ENCODE assay signal across 8 cellular contexts in genomic region chr5:217475-217859, GRCh38. TPM values are rescaled to one million over a fixed set of nuclear protein-coding genes. Genes with fewer than 3 reads are reported as not detected.
DNase-seq lines count a peak whose midpoint lies in the region; ATAC-seq and TF ChIP-seq lines count a peak whose summit lies in the region.
"Not testable (repeated sequence)": the region's sequence is repeated elsewhere in the genome, so short reads cannot be mapped to it uniquely, and the experiment has no call there.

No MANE protein-coding gene starts in this region.

- H3K4me3 Mint-ChIP-seq in H9 (peak overlapping the region; percentile 95 to 98), MCF 10A (ENCODE audit: unreplicated experiment) (peak overlapping the region; percentile 84)

- H3K18ac ChIP-seq in H9 (ENCODE audit: insufficient read length, low read depth, low read length); neuronal stem cell (ENCODE audit: low read length): not testable (repeated sequence)

- not testable (repeated sequence) for H2BK120ac ChIP-seq in H9 (ENCODE audit: low read depth, low read length, poor library complexity, severe bottlenecking); neuronal stem cell (ENCODE audit: low read depth, low read length)

- H4K5ac ChIP-seq in H9 (ENCODE audit: insufficient read length, low read depth, low read length), result not testable (repeated sequence)

- H3K36me3 Mint-ChIP-seq in H9 (ENCODE audit: insufficient read depth in 1 of 3, low read depth in 3 of 3), result peaks cover 16 to 32% (median 25%) of the 10 kb centered on the region in 3 experiments; a peak in 6 of 7 replicates
- H3K36me3 Mint-ChIP-seq in MCF 10A (ENCODE audit: insufficient read depth, unreplicated experiment), result peaks cover 23% of the 10 kb centered on the region

- not testable (repeated sequence) for H3K27ac ChIP-seq in H9 (ENCODE audit: insufficient read length, low read depth, low read length); right cardiac atrium (ENCODE audit: low read length); neuronal stem cell (replicated peaks; ENCODE audit: low read length)
- peak overlapping the region; percentile 84 to 89 for H3K27ac ChIP-seq in uterus

- not testable (repeated sequence) for H3K27me3 ChIP-seq in H9 (ENCODE audit: insufficient read depth, low read length); right cardiac atrium (ENCODE audit: control insufficient read depth, insufficient read depth); neuronal stem cell (ENCODE audit: control insufficient read depth in 3 of 3, insufficient read depth in 3 of 3, low read depth in 1 of 3, low read length in 3 of 3); uterus

- not testable (repeated sequence) for H4K8ac ChIP-seq in H9 (replicated peaks; ENCODE audit: insufficient read length, low read depth, low read length); neuronal stem cell (ENCODE audit: low read depth, low read length)

- not testable (repeated sequence) for H2AFZ ChIP-seq in H9 (ENCODE audit: low read length)
- peak overlapping the region; percentile 93 for H2AFZ ChIP-seq in neuronal stem cell (ENCODE audit: low read length)

- H3K23me2 ChIP-seq in H9 (ENCODE audit: insufficient read length, low read depth, low read length, poor library complexity, severe bottlenecking), result not testable (repeated sequence)

- not testable (repeated sequence) for H2BK5ac ChIP-seq in H9 (ENCODE audit: insufficient read length, low read length); neuronal stem cell (ENCODE audit: low read length)

- H3K23ac ChIP-seq in H9 (ENCODE audit: insufficient read length, low read depth, low read length); neuronal stem cell (ENCODE audit: low read depth, low read length, poor library complexity): not testable (repeated sequence)

- H2BK15ac ChIP-seq in H9 (ENCODE audit: low read depth, low read length); neuronal stem cell (ENCODE audit: low read length): not testable (repeated sequence)

- not testable (repeated sequence) for H3K79me2 ChIP-seq in H9 (ENCODE audit: insufficient read depth, low read length)

- not testable (repeated sequence) for TF ChIP-seq POLR2A in GM18505 (IDR thresholded peaks at IDR 0.05; ENCODE audit: borderline replicate concordance, extremely low read depth, insufficient read depth, insufficient read length); uterus (IDR thresholded peaks at IDR 0.05)

- not testable (repeated sequence) for H3K56ac ChIP-seq in H9 (ENCODE audit: insufficient read length, low read depth, low read length)

- POLR2A ChIA-PET in MCF 10A (lab: Yijun Ruan, JAX), result interaction anchor here (0.6 to 3.0 kb wide), 11 partner anchors 8 to 1113 kb away, joined by 3 to 29 read pairs (median 5); partner anchors contain the start of genes LRRC14B and PDCD6

- H2AK5ac ChIP-seq in H9 (ENCODE audit: insufficient read length, low read length); neuronal stem cell (ENCODE audit: low read depth, low read length): not testable (repeated sequence)

- H4K20me1 ChIP-seq in H9 (ENCODE audit: control insufficient read depth, insufficient read depth, insufficient read length), result not testable (repeated sequence)

- peaks cover 7 to 25% of the 10 kb centered on the region in 2 donors for H3K36me3 ChIP-seq in neuronal stem cell (replicated peaks in 1 of 2; ENCODE audit: control insufficient read depth in 2 of 2, insufficient read depth in 2 of 2, low read length in 2 of 2)
- H3K36me3 ChIP-seq in uterus, result not testable (repeated sequence)

- H3K14ac ChIP-seq in H9 (ENCODE audit: insufficient read depth, low read length); neuronal stem cell (ENCODE audit: low read length): not testable (repeated sequence)

- DNase-seq in H9; right cardiac atrium; neuronal stem cell (ENCODE audit: low spot score); uterus: not testable (repeated sequence)
- DNase-seq in SW480 (ENCODE audit: low spot score) (peak; percentile 27), MCF 10A (ENCODE audit: unreplicated experiment) (peak; percentile 14)

- H3K4me1 Mint-ChIP-seq in H9, result peaks cover 31% of the 10 kb centered on the region in 2 experiments
- H3K4me1 Mint-ChIP-seq in MCF 10A (ENCODE audit: insufficient read depth, unreplicated experiment), result peaks cover 15% of the 10 kb centered on the region

- peak; percentile 27 for ATAC-seq in GM18505 (IDR thresholded peaks at IDR 0.05; ENCODE audit: unreplicated experiment)
- ATAC-seq in HG03571 (IDR thresholded peaks at IDR 0.05; ENCODE audit: unreplicated experiment), result peak; percentile 19
- peak; percentile 23 to 49 for ATAC-seq in right cardiac atrium

- H3K9me3 ChIP-seq in H9 (ENCODE audit: control insufficient read depth, low read depth, low read length); right cardiac atrium (ENCODE audit: control insufficient read depth, low read length); neuronal stem cell (replicated peaks in 1 of 2; ENCODE audit: control insufficient read depth in 2 of 2, insufficient read depth in 1 of 2, low read depth in 1 of 2, low read length in 2 of 2); uterus: not testable (repeated sequence)

- H2BK20ac ChIP-seq in H9 (ENCODE audit: low read depth, low read length, poor library complexity, severe bottlenecking), result not testable (repeated sequence)

- H3K4me1 ChIP-seq in H9 (ENCODE audit: insufficient read depth, low read length); right cardiac atrium (ENCODE audit: control insufficient read depth, insufficient read depth, low read length); neuronal stem cell (ENCODE audit: control insufficient read depth in 2 of 2, insufficient read depth in 1 of 2, low read depth in 1 of 2, low read length in 2 of 2); uterus: not testable (repeated sequence)

- H4K91ac ChIP-seq in H9 (ENCODE audit: insufficient read length, low read depth, low read length); neuronal stem cell (ENCODE audit: low read depth, low read length, poor library complexity): not testable (repeated sequence)

- H3K4me2 ChIP-seq in H9 (ENCODE audit: insufficient read depth, insufficient read length, low read length), result peak overlapping the region; percentile 65
- peak overlapping the region; percentile 49 for H3K4me2 ChIP-seq in neuronal stem cell (ENCODE audit: insufficient read depth, low read length, poor library complexity, severe bottlenecking)

- H3K27ac Mint-ChIP-seq in H9, result peak overlapping the region; percentile 30 to 96 (median 85)
- peak overlapping the region; percentile 77 for H3K27ac Mint-ChIP-seq in MCF 10A (ENCODE audit: low read depth, unreplicated experiment)

- not testable (repeated sequence) for H2BK12ac ChIP-seq in H9 (ENCODE audit: insufficient read length, low read depth, low read length); neuronal stem cell (ENCODE audit: low read length)

- CTCF ChIA-PET in MCF 10A (lab: Yijun Ruan, JAX), result interaction anchor here (0.6 kb wide), 1 partner anchor 54 kb away, joined by 3 read pairs; the partner anchor contains the start of gene PDCD6

- not testable (repeated sequence) for TF ChIP-seq CTCF in H9 (conservative IDR thresholded peaks at IDR 0.05); MCF 10A (IDR thresholded peaks at IDR 0.05; ENCODE audit: unreplicated experiment); uterus (IDR thresholded peaks at IDR 0.05)

- not testable (repeated sequence) for H3K4ac ChIP-seq in H9 (ENCODE audit: low read depth, low read length); neuronal stem cell (ENCODE audit: low read length)

- not testable (repeated sequence) for H3T11ph ChIP-seq in H9 (ENCODE audit: low read length)

- H3K79me1 ChIP-seq in H9 (ENCODE audit: insufficient read depth, low read depth, low read length, poor library complexity, severe bottlenecking); neuronal stem cell (ENCODE audit: low read depth, low read length): not testable (repeated sequence)

- no CpG with 5 or more reads among the region's 6 CpGs for WGBS in H9 (ENCODE audit: extremely low coverage, insufficient read length, low lambda C conversion rate)
- WGBS in right cardiac atrium, result 3% methylated on average over 6 of the region's 6 CpGs
- no CpG with 5 or more reads among the region's 6 CpGs for WGBS in neuronal stem cell (ENCODE audit: extremely low coverage in 2 of 2, insufficient read length in 2 of 2, insufficient replicate concordance in 1 of 2), 2 donors

- not testable (repeated sequence) for H3K9ac ChIP-seq in H9 (ENCODE audit: extremely low read depth, insufficient read length, low read length); neuronal stem cell (ENCODE audit: low read depth, low read length, poor library complexity)

- intact Hi-C loops in MCF 10A (cut with micrococcal nuclease); right cardiac atrium (cut with DNase I); uterus (cut with DNase I; ENCODE audit: low total_unique reads): not testable (repeated sequence)

- H3K4me3 ChIP-seq in right cardiac atrium (ENCODE audit: low read length), result peak overlapping the region; percentile 81
- peak overlapping the region; percentile 86 to 97 for H3K4me3 ChIP-seq in neuronal stem cell (ENCODE audit: low read length in 2 of 2)
- peak overlapping the region; percentile 85 to 87 for H3K4me3 ChIP-seq in uterus

- H3K9me3 Mint-ChIP-seq in H9; MCF 10A (ENCODE audit: unreplicated experiment): not testable (repeated sequence)

- TSS peak; percentile 46 for BruUV-seq in MCF 10A (replicated peaks; lab: Mats Ljungman, UMichigan)

- not testable (repeated sequence) for H3K27me3 Mint-ChIP-seq in H9 (ENCODE audit: low read depth); MCF 10A (ENCODE audit: insufficient read depth, unreplicated experiment)

RNA-seq across cellular contexts. Expression of gene CCDC127, which starts 0.5 kb away (rescaled TPM):
- total RNA-seq in H9 (2021) (9.0 and 9.4 TPM in 2 replicates), MCF 10A (2022) (4.5 and 5.8 TPM in 2 replicates), right cardiac atrium (1 to 10 TPM; 8.1 to 9.8 (median 8.6) TPM), uterus (10 to 100 TPM in 1 of 4 donors, 1 to 10 TPM in 3; 2.6 to 10.2 (median 6.0) TPM)
- polyA plus RNA-seq in right cardiac atrium, result 6.1 TPM
- polyA plus RNA-seq in neuronal stem cell (2013, experiment 1 of 2), result 5.2 TPM
- polyA plus RNA-seq in neuronal stem cell (2013, experiment 2 of 2), result 5.1 TPM

RNA-seq across cellular contexts. Expression of gene SDHA, which starts 0.7 kb away (rescaled TPM):
- total RNA-seq in H9 (2021) (78.7 and 84.8 TPM in 2 replicates), MCF 10A (2022) (73.4 and 75.0 TPM in 2 replicates), right cardiac atrium (100 to 1,000 TPM; 370 to 452 (median 422) TPM), uterus (10 to 100 TPM; 39.1 to 97.1 (median 65.4) TPM)
- 605 TPM for polyA plus RNA-seq in right cardiac atrium
- 60.5 TPM for polyA plus RNA-seq in neuronal stem cell (2013, experiment 1 of 2)
- polyA plus RNA-seq in neuronal stem cell (2013, experiment 2 of 2), result 67.5 TPM

RNA-seq across cellular contexts. Expression of gene LRRC14B, which starts 26.2 kb away (rescaled TPM):
- total RNA-seq in H9 (2021) (not detected in 2 replicates), MCF 10A (2022) (not detected in 2 replicates), right cardiac atrium (10 to 100 TPM in 3 of 4 donors, 1 to 10 TPM in 1; 6.3 to 51.1 (median 30.8) TPM), uterus (not detected)
- 47.6 TPM for polyA plus RNA-seq in right cardiac atrium
- 0.03 TPM for polyA plus RNA-seq in neuronal stem cell (2013, experiment 1 of 2)
- not detected for polyA plus RNA-seq in neuronal stem cell (2013, experiment 2 of 2)

RNA-seq across cellular contexts. Expression of gene PDCD6, which starts 54.0 kb away (rescaled TPM):
- total RNA-seq in H9 (2021) (84.9 and 91.5 TPM in 2 replicates), MCF 10A (2022) (107 and 133 TPM in 2 replicates), right cardiac atrium (10 to 100 TPM; 29.7 to 41.8 (median 36.7) TPM), uterus (10 to 100 TPM; 73.1 to 85.9 (median 79.7) TPM)
- 61.0 TPM for polyA plus RNA-seq in right cardiac atrium
- 55.8 TPM for polyA plus RNA-seq in neuronal stem cell (2013, experiment 1 of 2)
- 53.8 TPM for polyA plus RNA-seq in neuronal stem cell (2013, experiment 2 of 2)
